1 cellular context compared by ENCODE assay signal in genomic region chr11:16981651-16982194, GRCh38.
A peak's percentile ranks its signal among the peaks of the same experiment; 100 is the strongest.
TF ChIP-seq lines count a peak whose summit lies in the region.

No MANE protein-coding gene starts in this region.

TF ChIP-seq in HepG2, 621 proteins besides CTCF, POLR2A, EP300 and RAD21 (continued from another document and continues in another):
- no peak for TF ChIP-seq PRDM10 (CRISPR knock-in tag; IDR thresholded peaks at IDR 0.05; ENCODE audit: low read depth)
- TF ChIP-seq, protein P1, sequence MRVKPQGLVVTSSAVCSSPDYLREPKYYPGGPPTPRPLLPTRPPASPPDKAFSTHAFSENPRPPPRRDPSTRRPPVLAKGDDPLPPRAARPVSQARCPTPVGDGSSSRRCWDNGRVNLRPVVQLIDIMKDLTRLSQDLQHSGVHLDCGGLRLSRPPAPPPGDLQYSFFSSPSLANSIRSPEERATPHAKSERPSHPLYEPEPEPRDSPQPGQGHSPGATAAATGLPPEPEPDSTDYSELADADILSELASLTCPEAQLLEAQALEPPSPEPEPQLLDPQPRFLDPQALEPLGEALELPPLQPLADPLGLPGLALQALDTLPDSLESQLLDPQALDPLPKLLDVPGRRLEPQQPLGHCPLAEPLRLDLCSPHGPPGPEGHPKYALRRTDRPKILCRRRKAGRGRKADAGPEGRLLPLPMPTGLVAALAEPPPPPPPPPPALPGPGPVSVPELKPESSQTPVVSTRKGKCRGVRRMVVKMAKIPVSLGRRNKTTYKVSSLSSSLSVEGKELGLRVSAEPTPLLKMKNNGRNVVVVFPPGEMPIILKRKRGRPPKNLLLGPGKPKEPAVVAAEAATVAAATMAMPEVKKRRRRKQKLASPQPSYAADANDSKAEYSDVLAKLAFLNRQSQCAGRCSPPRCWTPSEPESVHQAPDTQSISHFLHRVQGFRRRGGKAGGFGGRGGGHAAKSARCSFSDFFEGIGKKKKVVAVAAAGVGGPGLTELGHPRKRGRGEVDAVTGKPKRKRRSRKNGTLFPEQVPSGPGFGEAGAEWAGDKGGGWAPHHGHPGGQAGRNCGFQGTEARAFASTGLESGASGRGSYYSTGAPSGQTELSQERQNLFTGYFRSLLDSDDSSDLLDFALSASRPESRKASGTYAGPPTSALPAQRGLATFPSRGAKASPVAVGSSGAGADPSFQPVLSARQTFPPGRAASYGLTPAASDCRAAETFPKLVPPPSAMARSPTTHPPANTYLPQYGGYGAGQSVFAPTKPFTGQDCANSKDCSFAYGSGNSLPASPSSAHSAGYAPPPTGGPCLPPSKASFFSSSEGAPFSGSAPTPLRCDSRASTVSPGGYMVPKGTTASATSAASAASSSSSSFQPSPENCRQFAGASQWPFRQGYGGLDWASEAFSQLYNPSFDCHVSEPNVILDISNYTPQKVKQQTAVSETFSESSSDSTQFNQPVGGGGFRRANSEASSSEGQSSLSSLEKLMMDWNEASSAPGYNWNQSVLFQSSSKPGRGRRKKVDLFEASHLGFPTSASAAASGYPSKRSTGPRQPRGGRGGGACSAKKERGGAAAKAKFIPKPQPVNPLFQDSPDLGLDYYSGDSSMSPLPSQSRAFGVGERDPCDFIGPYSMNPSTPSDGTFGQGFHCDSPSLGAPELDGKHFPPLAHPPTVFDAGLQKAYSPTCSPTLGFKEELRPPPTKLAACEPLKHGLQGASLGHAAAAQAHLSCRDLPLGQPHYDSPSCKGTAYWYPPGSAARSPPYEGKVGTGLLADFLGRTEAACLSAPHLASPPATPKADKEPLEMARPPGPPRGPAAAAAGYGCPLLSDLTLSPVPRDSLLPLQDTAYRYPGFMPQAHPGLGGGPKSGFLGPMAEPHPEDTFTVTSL (CRISPR knock-in tag; IDR thresholded peaks at IDR 0.05; ENCODE audit: borderline replicate concordance) = no peak; the same call in 1 of the 2 replicates
- no peak for TF ChIP-seq ADNP (CRISPR knock-in tag; IDR thresholded peaks at IDR 0.05)
- TF ChIP-seq SAFB2 (CRISPR knock-in tag; IDR thresholded peaks at IDR 0.05; ENCODE audit: borderline replicate concordance, low read depth) = no peak
- TF ChIP-seq, protein P2, sequence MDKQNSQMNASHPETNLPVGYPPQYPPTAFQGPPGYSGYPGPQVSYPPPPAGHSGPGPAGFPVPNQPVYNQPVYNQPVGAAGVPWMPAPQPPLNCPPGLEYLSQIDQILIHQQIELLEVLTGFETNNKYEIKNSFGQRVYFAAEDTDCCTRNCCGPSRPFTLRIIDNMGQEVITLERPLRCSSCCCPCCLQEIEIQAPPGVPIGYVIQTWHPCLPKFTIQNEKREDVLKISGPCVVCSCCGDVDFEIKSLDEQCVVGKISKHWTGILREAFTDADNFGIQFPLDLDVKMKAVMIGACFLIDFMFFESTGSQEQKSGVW (CRISPR knock-in tag; IDR thresholded peaks at IDR 0.05; ENCODE audit: borderline replicate concordance) = no peak
- 0 out of 2 replicates have a peak, but pooled peaks have one; percentile 25 for TF ChIP-seq UBTF (CRISPR knock-in tag; IDR thresholded peaks at IDR 0.05)
- TF ChIP-seq FOXP4 (CRISPR knock-in tag; IDR thresholded peaks at IDR 0.05) = peak; percentile 92
- TF ChIP-seq HMG20A (CRISPR knock-in tag; IDR thresholded peaks at IDR 0.05; ENCODE audit: borderline replicate concordance) = peak; percentile 59; the same call in 1 of the 2 replicates
- no peak for TF ChIP-seq ZKSCAN5 (CRISPR knock-in tag; IDR thresholded peaks at IDR 0.05)
- TF ChIP-seq, protein P3, sequence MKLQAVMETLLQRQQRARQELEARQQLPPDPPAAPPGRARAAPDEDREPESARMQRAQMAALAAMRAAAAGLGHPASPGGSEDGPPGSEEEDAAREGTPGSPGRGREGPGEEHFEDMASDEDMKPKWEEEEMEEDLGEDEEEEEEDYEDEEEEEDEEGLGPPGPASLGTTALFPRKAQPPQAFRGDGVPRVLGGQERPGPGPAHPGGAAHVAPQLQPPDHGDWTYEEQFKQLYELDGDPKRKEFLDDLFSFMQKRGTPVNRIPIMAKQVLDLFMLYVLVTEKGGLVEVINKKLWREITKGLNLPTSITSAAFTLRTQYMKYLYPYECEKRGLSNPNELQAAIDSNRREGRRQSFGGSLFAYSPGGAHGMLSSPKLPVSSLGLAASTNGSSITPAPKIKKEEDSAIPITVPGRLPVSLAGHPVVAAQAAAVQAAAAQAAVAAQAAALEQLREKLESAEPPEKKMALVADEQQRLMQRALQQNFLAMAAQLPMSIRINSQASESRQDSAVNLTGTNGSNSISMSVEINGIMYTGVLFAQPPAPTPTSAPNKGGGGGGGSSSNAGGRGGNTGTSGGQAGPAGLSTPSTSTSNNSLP (IDR thresholded peaks at IDR 0.05; ENCODE audit: low read depth, low read length) = peak; percentile 49; the same call in 1 of the 2 replicates
- TF ChIP-seq BCL6 (CRISPR knock-in tag; IDR thresholded peaks at IDR 0.05) = peak; percentile 35; the same call in 1 of the 2 replicates
- no peak for TF ChIP-seq HIC2 (CRISPR knock-in tag; IDR thresholded peaks at IDR 0.05; ENCODE audit: low read depth)
- no peak for TF ChIP-seq HHEX (CRISPR knock-in tag; IDR thresholded peaks at IDR 0.05)
- no peak for TF ChIP-seq IRX3 (CRISPR knock-in tag; IDR thresholded peaks at IDR 0.05; ENCODE audit: borderline replicate concordance, low read depth)
- no peak for TF ChIP-seq ZNF180 (CRISPR knock-in tag; IDR thresholded peaks at IDR 0.05; ENCODE audit: borderline replicate concordance, low read depth)
- TF ChIP-seq ZNF20 (CRISPR knock-in tag; IDR thresholded peaks at IDR 0.05) = no peak
- no peak for TF ChIP-seq FOXC1 (CRISPR knock-in tag; IDR thresholded peaks at IDR 0.05; ENCODE audit: borderline replicate concordance)
- peak; percentile 84 for TF ChIP-seq PATZ1 (CRISPR knock-in tag; IDR thresholded peaks at IDR 0.05)
- TF ChIP-seq ZNF232 (CRISPR knock-in tag; IDR thresholded peaks at IDR 0.05; ENCODE audit: borderline replicate concordance) = no peak
- no peak for TF ChIP-seq ZNF614 (CRISPR knock-in tag; IDR thresholded peaks at IDR 0.05; ENCODE audit: borderline replicate concordance)
- TF ChIP-seq NONO (IDR thresholded peaks at IDR 0.05) = no peak
- TF ChIP-seq NONO (CRISPR knock-in tag; conservative IDR thresholded peaks at IDR 0.05) = peak; percentile 41; the same call in 1 of the 2 replicates
- peak; percentile 39; the same call in 1 of the 2 replicates for TF ChIP-seq ZSCAN9 (CRISPR knock-in tag; IDR thresholded peaks at IDR 0.05; ENCODE audit: borderline replicate concordance)
- peak; percentile 22; the same call in 1 of the 2 replicates for TF ChIP-seq PHF21A (CRISPR knock-in tag; IDR thresholded peaks at IDR 0.05)
- TF ChIP-seq, protein P4, sequence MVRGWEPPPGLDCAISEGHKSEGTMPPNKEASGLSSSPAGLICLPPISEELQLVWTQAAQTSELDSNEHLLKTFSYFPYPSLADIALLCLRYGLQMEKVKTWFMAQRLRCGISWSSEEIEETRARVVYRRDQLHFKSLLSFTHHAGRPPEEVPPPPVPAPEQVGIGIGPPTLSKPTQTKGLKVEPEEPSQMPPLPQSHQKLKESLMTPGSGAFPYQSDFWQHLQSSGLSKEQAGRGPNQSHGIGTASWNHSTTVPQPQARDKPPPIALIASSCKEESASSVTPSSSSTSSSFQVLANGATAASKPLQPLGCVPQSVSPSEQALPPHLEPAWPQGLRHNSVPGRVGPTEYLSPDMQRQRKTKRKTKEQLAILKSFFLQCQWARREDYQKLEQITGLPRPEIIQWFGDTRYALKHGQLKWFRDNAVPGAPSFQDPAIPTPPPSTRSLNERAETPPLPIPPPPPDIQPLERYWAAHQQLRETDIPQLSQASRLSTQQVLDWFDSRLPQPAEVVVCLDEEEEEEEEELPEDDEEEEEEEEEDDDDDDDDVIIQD (CRISPR knock-in tag; IDR thresholded peaks at IDR 0.05; ENCODE audit: low read depth) = peak; percentile 55; the same call in 1 of the 2 replicates
- TF ChIP-seq ZNF430 (CRISPR knock-in tag; IDR thresholded peaks at IDR 0.05) = no peak
- peak; percentile 29; the same call in 1 of the 2 replicates for TF ChIP-seq ZNF800 (CRISPR knock-in tag; IDR thresholded peaks at IDR 0.05)
- TF ChIP-seq ZNF777 (CRISPR knock-in tag; IDR thresholded peaks at IDR 0.05) = no peak
